ENCODE assay signal across 8 cellular contexts in genomic region chr17:45197555-45198334, GRCh38. TPM values are rescaled to one million over a fixed set of nuclear protein-coding genes. Genes with fewer than 3 reads are reported as not detected.
DNase-seq lines count a peak whose midpoint lies in the region; ATAC-seq and TF ChIP-seq lines count a peak whose summit lies in the region.

No MANE protein-coding gene starts in this region.

- TF ChIP-seq CTCF in AG04449 (IDR thresholded peaks at IDR 0.05; ENCODE audit: insufficient read depth, low read length, missing control alignments): peak; percentile 99

- CTCF ChIA-PET in AG04449 (lab: Yijun Ruan, JAX): interaction anchor here (0.6 to 20.5 kb wide), 43 partner anchors 8 to 736 kb away, joined by 3 to 677 read pairs (median 6); partner anchors contain the start of genes ACBD4, HEXIM1, HEXIM2 and PLCD3

- peak; percentile 10 for DNase-seq in AG04449 (ENCODE audit: low read depth, low spot score)
- peak; percentile 96 for DNase-seq in HT-29 (ENCODE audit: low spot score)
- peak; percentile 88 for DNase-seq in NOMO-1 treated with dmso at 0.1 percent for 144 hours (lab: John Stamatoyannopoulos, UW; ENCODE audit: unreplicated experiment)
- DNase-seq in activated CD8-positive, alpha-beta memory T cell treated with anti-CD3 and anti-CD28 coated beads, Interleukin-2, amount 50 U/mL, for 4 hours: peak; percentile 91
- DNase-seq in epidermal melanocyte (ENCODE audit: insufficient read length, low spot score): peak; percentile 51
- peak; percentile 76 for DNase-seq in middle frontal gyrus (ENCODE audit: extremely low spot score, low spot score)
- DNase-seq in stimulated activated CD8-positive, alpha-beta memory T cell treated with anti-CD3 and anti-CD28 coated beads, Interleukin-2, amount 100 ng/mL, for 1 hour (ENCODE audit: low read depth in 2 of 2): peak; percentile 66 to 75

- H3K4me3 ChIP-seq in AG04449 (ENCODE audit: low read depth, low read length): peak overlapping the region; percentile 12; the same call in 1 of the 2 replicates

- peak; percentile 80 for ATAC-seq in GM18867 (IDR thresholded peaks at IDR 0.05; ENCODE audit: unreplicated experiment)

- POLR2A ChIA-PET in AG04449 (lab: Yijun Ruan, JAX): interaction anchor here (1.5 to 3.1 kb wide), 3 partner anchors 48 to 65 kb away, joined by 3 to 97 read pairs (median 14); partner anchors contain the start of genes ACBD4 and HEXIM1

RNA-seq across cellular contexts. Expression of gene FMNL1, which starts 23.9 kb away (rescaled TPM):
- total RNA-seq in HT-29 (2014; rRNA removed; shearing (Covaris generic)): 0.03 TPM in 1 of 2 replicates, not detected in the other

RNA-seq across cellular contexts. Expression of gene HEXIM2, which starts 36.1 kb away (rescaled TPM):
- total RNA-seq in HT-29 (2014; rRNA removed; shearing (Covaris generic)): 9.0 and 9.5 TPM in 2 replicates

RNA-seq across cellular contexts. Expression of gene HEXIM1, which starts 49.5 kb away (rescaled TPM):
- 9.4 and 9.6 TPM in 2 replicates for total RNA-seq in HT-29 (2014; rRNA removed; shearing (Covaris generic))

Comparison
In these comparisons a context has a peak if more than half of its experiments do, and no peak if none do; other contexts are left out.
1. Peak in every context shown above with its lines: DNase-seq, ATAC-seq and H3K4me3 ChIP-seq.
2. DNase-seq: peak in every context shown above with its lines; median percentile 96 in HT-29; 91 in activated CD8-positive, alpha-beta memory T cell treated with anti-CD3 and anti-CD28 coated beads, Interleukin-2, amount 50 U/mL, for 4 hours; 88 in NOMO-1 treated with dmso at 0.1 percent for 144 hours; 76 in middle frontal gyrus; 70 in stimulated activated CD8-positive, alpha-beta memory T cell treated with anti-CD3 and anti-CD28 coated beads, Interleukin-2, amount 100 ng/mL, for 1 hour; 51 in epidermal melanocyte; 10 in AG04449.